Comparison of ENCODE assay signal across 23 cellular contexts in the genomic region with DNA sequence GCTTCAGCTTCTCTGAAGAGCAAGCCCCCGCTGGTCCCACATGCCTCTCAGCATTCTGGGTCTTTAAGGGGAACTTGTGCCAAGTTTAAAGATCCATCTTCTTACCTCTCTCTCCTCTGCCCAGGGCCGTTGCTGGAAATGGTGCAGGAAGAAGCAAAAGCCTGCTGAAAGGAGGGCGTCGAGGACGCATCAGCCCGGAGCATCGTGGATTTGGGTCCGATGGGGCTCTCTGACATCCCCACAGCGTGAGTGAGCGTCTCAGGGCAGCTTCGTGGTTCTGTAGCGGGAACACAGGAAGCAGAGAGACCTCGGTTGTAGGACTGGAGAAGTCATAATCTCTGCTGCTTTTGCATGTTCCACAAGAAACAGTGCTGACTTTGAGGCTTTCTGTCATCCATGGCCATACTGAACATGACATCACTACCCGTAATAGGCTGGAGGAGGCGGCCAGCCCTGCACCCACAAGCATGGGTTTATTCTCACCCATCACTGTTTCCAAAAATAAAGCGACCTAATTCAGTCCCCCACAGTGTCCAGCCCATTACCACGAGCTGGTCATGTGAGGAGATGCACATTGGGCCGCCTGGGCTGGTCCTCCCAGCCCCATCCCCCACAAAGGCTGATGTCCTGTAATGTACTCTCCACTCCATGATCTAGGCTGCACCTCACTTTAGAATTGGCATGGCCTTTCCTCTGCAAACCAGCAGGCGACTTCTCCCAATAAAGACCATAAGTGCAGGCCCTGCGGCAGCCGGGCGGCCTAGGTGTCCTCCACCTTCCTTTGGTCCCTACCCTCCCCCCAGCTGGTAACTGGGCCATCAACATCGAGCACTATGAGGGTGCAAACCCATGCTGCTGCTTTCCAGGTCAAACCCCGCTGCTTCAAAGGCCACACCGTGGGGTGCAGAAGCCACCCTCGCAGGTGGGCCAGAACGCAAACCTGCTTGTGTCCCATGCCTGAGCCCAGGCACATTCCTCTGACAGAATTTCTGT.
DNase-seq lines count a peak whose midpoint lies in the region; ATAC-seq and TF ChIP-seq lines count a peak whose summit lies in the region.
"Had no signal": no experiment of that assay in that cellular context is flagged by ENCODE, and none has a peak within 500 bp of the region (broad histone marks: within the 10 kb centered on the region; RNA-seq: fewer than 3 reads in every experiment).

No MANE protein-coding gene starts in this region.

- H3K27ac ChIP-seq in endodermal cell (ENCODE audit: low read depth, low read length) = no peak overlapping the region
- H3K27ac ChIP-seq: A549, C4-2B, epithelial cell of prostate, foreskin keratinocyte had no signal

- H3K4me1 Mint-ChIP-seq in endodermal cell = peaks cover 6% of the 10 kb centered on the region
- peaks cover 28% of the 10 kb centered on the region for H3K4me1 Mint-ChIP-seq in neural crest cell
- H3K4me1 Mint-ChIP-seq in type B pancreatic cell (ENCODE audit: unreplicated experiment) = peaks cover 10% of the 10 kb centered on the region

- WGBS in endodermal cell (ENCODE audit: insufficient coverage in 1 of 2, insufficient read length in 1 of 2), 2 experiments = 90 to 94% methylated on average over 24 to 27 of the region's 27 CpGs

- intact Hi-C loops in Right ventricle myocardium inferior (cut with DNase I) = no loop called here
- intact Hi-C loops in cardiac septum (cut with DNase I) = no loop called here

- H3K27ac Mint-ChIP-seq in endodermal cell = no peak overlapping the region
- peak overlapping the region; percentile 92 for H3K27ac Mint-ChIP-seq in neural crest cell (ENCODE audit: unreplicated experiment)
- peak overlapping the region; percentile 39 for H3K27ac Mint-ChIP-seq in type B pancreatic cell
- H3K27ac Mint-ChIP-seq: activated CD4-positive, alpha-beta memory T cell treated with anti-CD3 and anti-CD28 coated beads for 36 hours; activated naive CD8-positive, alpha-beta T cell had no signal

- H3K9me3 ChIP-seq in endodermal cell (ENCODE audit: control insufficient read depth, low read length) = no peaks in the 10 kb centered on the region
- H3K9me3 ChIP-seq: A549, mucosa of descending colon had no signal

- peaks cover 2% of the 10 kb centered on the region for H3K4me1 ChIP-seq in endodermal cell (ENCODE audit: control insufficient read depth, insufficient read depth, low read length)
- H3K4me1 ChIP-seq: A549, foreskin keratinocyte had no signal

- peak; percentile 80 for ATAC-seq in Right ventricle myocardium inferior
- no peak for ATAC-seq in HG03135 (IDR thresholded peaks at IDR 0.05; ENCODE audit: unreplicated experiment)
- ATAC-seq: foreskin keratinocyte, mucosa of descending colon had no signal

- H3K4me3 Mint-ChIP-seq in endodermal cell (no peak overlapping the region), neural crest cell (no peak overlapping the region), type B pancreatic cell (no peak overlapping the region)
- H3K4me3 Mint-ChIP-seq: activated CD4-positive, alpha-beta memory T cell treated with anti-CD3 and anti-CD28 coated beads for 36 hours; activated naive CD8-positive, alpha-beta T cell had no signal

- H3K36me3 ChIP-seq in endodermal cell (ENCODE audit: control insufficient read depth, insufficient read depth, low read length) = peaks cover 15% of the 10 kb centered on the region

- H3K36me3 Mint-ChIP-seq in endodermal cell (ENCODE audit: low read depth) (peaks cover 8% of the 10 kb centered on the region), neural crest cell (ENCODE audit: low read depth) (peaks cover 11% of the 10 kb centered on the region), type B pancreatic cell (peaks cover 40% of the 10 kb centered on the region)
- H3K36me3 Mint-ChIP-seq: activated CD4-positive, alpha-beta memory T cell treated with anti-CD3 and anti-CD28 coated beads for 36 hours; activated naive CD8-positive, alpha-beta T cell had no signal

- no peak for DNase-seq in Right ventricle myocardium inferior (ENCODE audit: missing footprints)
- DNase-seq in cardiac septum (ENCODE audit: low spot score) = no peak
- peak; percentile 51 for DNase-seq in endodermal cell
- no peak for DNase-seq in neural crest cell (ENCODE audit: low read depth, low spot score)
- DNase-seq in type B pancreatic cell (ENCODE audit: extremely low spot score, unreplicated experiment) = no peak
- no peak for DNase-seq in mucosa of gallbladder (ENCODE audit: low spot score)
- no peak for DNase-seq in activated CD8-positive, alpha-beta memory T cell treated with anti-CD3 and anti-CD28 coated beads, Interleukin-2, amount 50 U/mL, for 48 hours
- DNase-seq: activated CD4-positive, alpha-beta memory T cell treated with anti-CD3 and anti-CD28 coated beads for 36 hours; activated T-cell treated with anti-CD3 and anti-CD28 coated beads, Interleukin-2, amount 50 U/mL, for 48 hours; dermis blood vessel endothelial cell; foreskin keratinocyte; GOT3; mucosa of descending colon; NCI-H1417 treated with DMSO at 0.1 percent for 48 hours; NCI-H526 treated with DMSO at 0.1 percent for 48 hours; occipital lobe; SHP77 treated with DMSO at 0.1 percent for 48 hours; stimulated activated CD4-positive, alpha-beta T cell treated with anti-CD3 and anti-CD28 coated beads, Interleukin-4, amount 100 ng/mL, for 1 hour had no signal

- no peaks in the 10 kb centered on the region for H3K27me3 ChIP-seq in endodermal cell (ENCODE audit: control insufficient read depth, insufficient read depth, low read length, poor library complexity, severe bottlenecking)
- H3K27me3 ChIP-seq: foreskin keratinocyte had no signal

- no peak overlapping the region for H3K9ac ChIP-seq in endodermal cell (ENCODE audit: extremely low read depth, low read length, poor library complexity, severe bottlenecking)

- no peak for TF ChIP-seq CTCF in endodermal cell (conservative IDR thresholded peaks at IDR 0.05)
- no peak for TF ChIP-seq CTCF in neural crest cell (conservative IDR thresholded peaks at IDR 0.05)
- TF ChIP-seq CTCF in type B pancreatic cell (conservative IDR thresholded peaks at IDR 0.05) = no peak

- H3K9me3 Mint-ChIP-seq in endodermal cell (no peaks in the 10 kb centered on the region), neural crest cell (no peaks in the 10 kb centered on the region), type B pancreatic cell (no peaks in the 10 kb centered on the region)

- H3K27me3 Mint-ChIP-seq in endodermal cell (ENCODE audit: insufficient read depth) (no peaks in the 10 kb centered on the region), neural crest cell (ENCODE audit: low read depth) (no peaks in the 10 kb centered on the region), type B pancreatic cell (no peaks in the 10 kb centered on the region)
- H3K27me3 Mint-ChIP-seq: activated CD4-positive, alpha-beta memory T cell treated with anti-CD3 and anti-CD28 coated beads for 36 hours; activated naive CD8-positive, alpha-beta T cell had no signal

- no peak overlapping the region for H3K4me3 ChIP-seq in endodermal cell (ENCODE audit: low read length)
- H3K4me3 ChIP-seq: A549, mucosa of descending colon had no signal
